9 cellular contexts compared by ENCODE assay signal in genomic region chr16:3501412-3501761, GRCh38. TPM values are rescaled to one million over a fixed set of nuclear protein-coding genes. Genes with fewer than 3 reads are reported as not detected.
DNase-seq lines count a peak whose midpoint lies in the region; ATAC-seq and TF ChIP-seq lines count a peak whose summit lies in the region.
"Not testable (repeated sequence)": the region's sequence is repeated elsewhere in the genome, so short reads cannot be mapped to it uniquely, and the experiment has no call there.
"Had no signal": no experiment of that assay in that cellular context is flagged by ENCODE, and none has a peak within 500 bp of the region (broad histone marks: within the 10 kb centered on the region; RNA-seq: fewer than 3 reads in every experiment).

No MANE protein-coding gene starts in this region.

- not testable (repeated sequence) for TF ChIP-seq POLR2A in right lobe of liver (IDR thresholded peaks at IDR 0.05); sigmoid colon (IDR thresholded peaks at IDR 0.05)

- peak overlapping the region; percentile 93 for H3K27ac Mint-ChIP-seq in activated T-helper 1 cell treated with anti-CD3 and anti-CD28 coated beads, Interleukin-12 subunit alpha, Interleukin-12 subunit beta, Interleukin-2, Interleukin-4 antibody, amounts not matched to agents 30 ng/mL and 10 ng/mL and 1 ng/mL, durations not matched to agents 14 hours and 24 hours and 36 hours
- H3K27ac Mint-ChIP-seq in endodermal cell = peak overlapping the region; percentile 88

- H3K4me1 ChIP-seq in Karpas-422 (ENCODE audit: low read length) (peaks cover 27% of the 10 kb centered on the region), sigmoid colon (peaks cover 0 to 23% (median 17%) of the 10 kb centered on the region in 4 donors)
- H3K4me1 ChIP-seq in endodermal cell (ENCODE audit: control insufficient read depth, insufficient read depth, low read length); right lobe of liver: not testable (repeated sequence)

- H3K27me3 ChIP-seq in AG04450 (ENCODE audit: control insufficient read depth, insufficient read depth, low read length); Karpas-422 (ENCODE audit: low read length); endodermal cell (ENCODE audit: control insufficient read depth, insufficient read depth, low read length, poor library complexity, severe bottlenecking); right lobe of liver; sigmoid colon: not testable (repeated sequence)

- H3K9ac ChIP-seq in Karpas-422 (ENCODE audit: low read length) (peak overlapping the region; percentile 80), endodermal cell (ENCODE audit: extremely low read depth, low read length, poor library complexity, severe bottlenecking) (peak overlapping the region; percentile 86)

- WGBS in endodermal cell (ENCODE audit: insufficient coverage in 1 of 2, insufficient read length in 1 of 2), 2 experiments = 17 to 26% methylated on average over 14 to 24 of the region's 24 CpGs
- WGBS in right lobe of liver (ENCODE audit: insufficient coverage, low coverage, low lambda C conversion rate, missing lambda C conversion rate) = 15% methylated on average over 24 of the region's 24 CpGs
- 14 to 20% methylated on average over 24 of the region's 24 CpGs for WGBS in sigmoid colon, 2 donors

- CTCF ChIA-PET in AG04450 (lab: Charles Lee) = interaction anchor here (1.1 to 1.3 kb wide), 3 partner anchors 10 to 234 kb away, joined by 3 to 4 read pairs (median 3); no protein-coding TSS in a partner anchor

- H3K4me1 Mint-ChIP-seq in activated T-helper 1 cell treated with anti-CD3 and anti-CD28 coated beads, Interleukin-12 subunit alpha, Interleukin-12 subunit beta, Interleukin-2, Interleukin-4 antibody, amounts not matched to agents 30 ng/mL and 10 ng/mL and 1 ng/mL, durations not matched to agents 14 hours and 24 hours and 36 hours (ENCODE audit: low read depth) = peaks cover 60% of the 10 kb centered on the region
- H3K4me1 Mint-ChIP-seq in endodermal cell = not testable (repeated sequence)

- not testable (repeated sequence) for H4K20me1 ChIP-seq in Karpas-422 (ENCODE audit: insufficient read depth, low read depth, low read length)

- not testable (repeated sequence) for H3K9me3 Mint-ChIP-seq in activated T-helper 1 cell treated with anti-CD3 and anti-CD28 coated beads, Interleukin-12 subunit alpha, Interleukin-12 subunit beta, Interleukin-2, Interleukin-4 antibody, amounts not matched to agents 30 ng/mL and 10 ng/mL and 1 ng/mL, durations not matched to agents 14 hours and 24 hours and 36 hours; endodermal cell

- peak overlapping the region; percentile 96 for H3K4me3 Mint-ChIP-seq in activated T-helper 1 cell treated with anti-CD3 and anti-CD28 coated beads, Interleukin-12 subunit alpha, Interleukin-12 subunit beta, Interleukin-2, Interleukin-4 antibody, amounts not matched to agents 30 ng/mL and 10 ng/mL and 1 ng/mL, durations not matched to agents 14 hours and 24 hours and 36 hours
- peak overlapping the region; percentile 87 for H3K4me3 Mint-ChIP-seq in endodermal cell

- peak overlapping the region; percentile 79 for H3K4me2 ChIP-seq in Karpas-422 (ENCODE audit: low read depth, low read length, poor library complexity, severe bottlenecking)

- H3K9me2 ChIP-seq in Karpas-422 (replicated peaks; ENCODE audit: insufficient read depth, low read length) = not testable (repeated sequence)

- not testable (repeated sequence) for TF ChIP-seq EP300 in sigmoid colon (IDR thresholded peaks at IDR 0.05)

- peak overlapping the region; percentile 78 for H3K27ac ChIP-seq in AG04450 (ENCODE audit: low read depth, low read length)
- H3K27ac ChIP-seq in Karpas-422 (ENCODE audit: low read length) = not testable (repeated sequence)
- peak overlapping the region; percentile 88 for H3K27ac ChIP-seq in endodermal cell (ENCODE audit: low read depth, low read length)
- H3K27ac ChIP-seq in right lobe of liver = peak overlapping the region; percentile 16 to 57 (median 52)
- H3K27ac ChIP-seq in sigmoid colon = peak overlapping the region; percentile 79 to 86 (median 82)

- H3K36me3 ChIP-seq in Karpas-422 (ENCODE audit: insufficient read depth, low read length); right lobe of liver: not testable (repeated sequence)
- H3K36me3 ChIP-seq in endodermal cell (ENCODE audit: control insufficient read depth, insufficient read depth, low read length) (peaks cover 16% of the 10 kb centered on the region), sigmoid colon (peaks cover 5 to 21% (median 6%) of the 10 kb centered on the region in 4 donors)

- intact Hi-C loops in activated T-helper 1 cell treated with anti-CD3 and anti-CD28 coated beads, Interleukin-12 subunit alpha, Interleukin-12 subunit beta, Interleukin-2, Interleukin-4 antibody, amounts not matched to agents 30 ng/mL and 10 ng/mL and 1 ng/mL, durations not matched to agents 14 hours and 24 hours and 36 hours (cut with micrococcal nuclease) = loop anchor here (2.0 to 10.0 kb wide), 2 partner anchors 313 to 373 kb away; partner anchors contain the start of gene OR1F1
- intact Hi-C loops in right lobe of liver (cut with DNase I) = not testable (repeated sequence)
- intact Hi-C loops in sigmoid colon (cut with DNase I) = loop anchor here (1.0 to 5.0 kb wide), 3 partner anchors 101 to 237 kb away; partner anchors contain the start of gene ZNF263

- not testable (repeated sequence) for H2AFZ ChIP-seq in Karpas-422 (ENCODE audit: low read length)

- peaks cover 20% of the 10 kb centered on the region for H3K79me2 ChIP-seq in Karpas-422 (ENCODE audit: low read length)

- ATAC-seq in right lobe of liver = not testable (repeated sequence)

- H3K4me3 ChIP-seq in AG04450 (ENCODE audit: low read depth, low read length) (peak overlapping the region; percentile 86), Karpas-422 (ENCODE audit: low read length) (peak overlapping the region; percentile 82), endodermal cell (ENCODE audit: low read length) (peak overlapping the region; percentile 90), right lobe of liver (peak overlapping the region; percentile 55 to 97 (median 82)), sigmoid colon (peak overlapping the region; percentile 63 to 78 (median 72))

- peaks cover 13% of the 10 kb centered on the region for H3K36me3 Mint-ChIP-seq in activated T-helper 1 cell treated with anti-CD3 and anti-CD28 coated beads, Interleukin-12 subunit alpha, Interleukin-12 subunit beta, Interleukin-2, Interleukin-4 antibody, amounts not matched to agents 30 ng/mL and 10 ng/mL and 1 ng/mL, durations not matched to agents 14 hours and 24 hours and 36 hours (ENCODE audit: low read depth)
- H3K36me3 Mint-ChIP-seq in endodermal cell (ENCODE audit: low read depth) = peaks cover 16% of the 10 kb centered on the region

- TF ChIP-seq CTCF in AG04450 (IDR thresholded peaks at IDR 0.05; ENCODE audit: low read depth, low read length); endodermal cell (conservative IDR thresholded peaks at IDR 0.05); right lobe of liver (IDR thresholded peaks at IDR 0.05); sigmoid colon (IDR thresholded peaks at IDR 0.05): not testable (repeated sequence)

- not testable (repeated sequence) for H3K9me3 ChIP-seq in AG04450 (ENCODE audit: control insufficient read depth, insufficient read depth, low read length); Karpas-422 (ENCODE audit: low read length); endodermal cell (ENCODE audit: control insufficient read depth, low read length); right lobe of liver; sigmoid colon

- POLR2A ChIA-PET in AG04450 (lab: Yijun Ruan, JAX) = not testable (repeated sequence)

- DNase-seq in AG04450 (ENCODE audit: low read depth, low spot score); Karpas-422; activated T-helper 1 cell treated with anti-CD3 and anti-CD28 coated beads, Interleukin-12 subunit alpha, Interleukin-12 subunit beta, Interleukin-2, Interleukin-4 antibody, amounts not matched to agents 30 ng/mL and 10 ng/mL and 1 ng/mL, durations not matched to agents 14 hours and 24 hours and 36 hours (ENCODE audit: low spot score); endodermal cell: not testable (repeated sequence)
- DNase-seq in right lobe of liver (peak in 1 of 3 donors; percentile 21), sigmoid colon (peak; percentile 34)

- H3K27me3 Mint-ChIP-seq in activated T-helper 1 cell treated with anti-CD3 and anti-CD28 coated beads, Interleukin-12 subunit alpha, Interleukin-12 subunit beta, Interleukin-2, Interleukin-4 antibody, amounts not matched to agents 30 ng/mL and 10 ng/mL and 1 ng/mL, durations not matched to agents 14 hours and 24 hours and 36 hours (ENCODE audit: insufficient read depth); endodermal cell (ENCODE audit: insufficient read depth): not testable (repeated sequence)

RNA-seq across cellular contexts. Expression of gene CLUAP1, which starts 0.6 kb away (rescaled TPM):
- 28.9 and 38.6 TPM in 2 replicates for polyA plus RNA-seq in AG04450 (2011; rRNA removed)
- 28.3 and 29.8 TPM in 2 replicates for polyA minus RNA-seq in AG04450 (2011; rRNA and poly(A)+ RNA removed)
- 21.6 and 29.4 TPM in 2 replicates for total RNA-seq in Karpas-422 (2014; rRNA removed; shearing (Covaris generic); ENCODE audit: low replicate concordance)
- 20.0 and 21.2 TPM in 2 replicates for total RNA-seq in activated T-helper 1 cell treated with anti-CD3 and anti-CD28 coated beads, Interleukin-12 subunit alpha, Interleukin-12 subunit beta, Interleukin-2, Interleukin-4 antibody, amounts not matched to agents 30 ng/mL and 10 ng/mL and 1 ng/mL, durations not matched to agents 14 hours and 24 hours and 36 hours
- 10 to 100 TPM; 27.4 to 36.8 TPM for total RNA-seq in endodermal cell
- 34.2 TPM for polyA plus RNA-seq in endodermal cell (2013, experiment 1 of 2)
- polyA plus RNA-seq in endodermal cell (2013, experiment 2 of 2) = 22.5 TPM
- 1 to 10 TPM; 3.8 to 9.8 (median 6.6) TPM for total RNA-seq in right lobe of liver
- total RNA-seq in sigmoid colon = 10 to 100 TPM; 24.2 to 36.8 (median 29.5) TPM
- 10 to 100 TPM in 1 of 3 donors, 1 to 10 TPM in 2; 6.6 to 10.5 (median 6.9) TPM for polyA plus RNA-seq in sigmoid colon

RNA-seq across cellular contexts. Expression of gene C16orf90, which starts 6.1 kb away (rescaled TPM):
- polyA plus RNA-seq in AG04450 (2011; rRNA removed) (not detected in 2 replicates), sigmoid colon (not detected)
- polyA minus RNA-seq in AG04450 (2011; rRNA and poly(A)+ RNA removed) = not detected in 2 replicates
- total RNA-seq in Karpas-422 (2014; rRNA removed; shearing (Covaris generic); ENCODE audit: low replicate concordance) = not detected in 2 replicates
- total RNA-seq in activated T-helper 1 cell treated with anti-CD3 and anti-CD28 coated beads, Interleukin-12 subunit alpha, Interleukin-12 subunit beta, Interleukin-2, Interleukin-4 antibody, amounts not matched to agents 30 ng/mL and 10 ng/mL and 1 ng/mL, durations not matched to agents 14 hours and 24 hours and 36 hours = not detected in 2 replicates
- total RNA-seq in endodermal cell (not detected), right lobe of liver (not detected), sigmoid colon (not detected)
- polyA plus RNA-seq in endodermal cell (2013, experiment 1 of 2) = not detected
- polyA plus RNA-seq in endodermal cell (2013, experiment 2 of 2) = not detected
- total RNA-seq: HT1080, myocyte, Right ventricle myocardium inferior had no signal

RNA-seq across cellular contexts. Expression of gene NAA60, which starts 57.9 kb away (rescaled TPM):
- polyA plus RNA-seq in AG04450 (2011; rRNA removed) = 23.1 and 28.8 TPM in 2 replicates
- 15.8 and 16.3 TPM in 2 replicates for polyA minus RNA-seq in AG04450 (2011; rRNA and poly(A)+ RNA removed)
- total RNA-seq in Karpas-422 (2014; rRNA removed; shearing (Covaris generic); ENCODE audit: low replicate concordance) = 15.1 and 18.4 TPM in 2 replicates
- total RNA-seq in activated T-helper 1 cell treated with anti-CD3 and anti-CD28 coated beads, Interleukin-12 subunit alpha, Interleukin-12 subunit beta, Interleukin-2, Interleukin-4 antibody, amounts not matched to agents 30 ng/mL and 10 ng/mL and 1 ng/mL, durations not matched to agents 14 hours and 24 hours and 36 hours = 35.4 and 38.3 TPM in 2 replicates
- total RNA-seq in endodermal cell = 10 to 100 TPM; 54.5 to 61.8 TPM
- polyA plus RNA-seq in endodermal cell (2013, experiment 1 of 2) = 47.2 TPM
- polyA plus RNA-seq in endodermal cell (2013, experiment 2 of 2) = 44.7 TPM
- total RNA-seq in right lobe of liver = 10 to 100 TPM; 25.0 to 46.6 (median 30.8) TPM
- 10 to 100 TPM; 15.0 to 30.4 (median 22.6) TPM for total RNA-seq in sigmoid colon
- 10 to 100 TPM; 55.9 to 73.5 (median 65.1) TPM for polyA plus RNA-seq in sigmoid colon

RNA-seq across cellular contexts. Expression of gene ZNF597, which starts 58.1 kb away (rescaled TPM):
- polyA plus RNA-seq in AG04450 (2011; rRNA removed) (1.6 and 1.8 TPM in 2 replicates), sigmoid colon (1 to 10 TPM in 1 of 3 donors, under 1 TPM in 2; 0.69 to 1.2 (median 0.99) TPM)
- polyA minus RNA-seq in AG04450 (2011; rRNA and poly(A)+ RNA removed) = 1.7 and 2.4 TPM in 2 replicates
- total RNA-seq in Karpas-422 (2014; rRNA removed; shearing (Covaris generic); ENCODE audit: low replicate concordance) = 1.3 and 3.1 TPM in 2 replicates
- total RNA-seq in activated T-helper 1 cell treated with anti-CD3 and anti-CD28 coated beads, Interleukin-12 subunit alpha, Interleukin-12 subunit beta, Interleukin-2, Interleukin-4 antibody, amounts not matched to agents 30 ng/mL and 10 ng/mL and 1 ng/mL, durations not matched to agents 14 hours and 24 hours and 36 hours = 2.6 TPM in 2 replicates
- total RNA-seq in endodermal cell (1 to 10 TPM; 2.0 to 3.1 TPM), right lobe of liver (1 to 10 TPM in 3 of 6 experiments, under 1 TPM in 3; 0.86 to 1.7 (median 1.1) TPM), sigmoid colon (1 to 10 TPM; 1.5 to 2.5 (median 2.1) TPM)
- polyA plus RNA-seq in endodermal cell (2013, experiment 1 of 2) = 2.4 TPM
- polyA plus RNA-seq in endodermal cell (2013, experiment 2 of 2) = 2.2 TPM
